In the genomic region with DNA sequence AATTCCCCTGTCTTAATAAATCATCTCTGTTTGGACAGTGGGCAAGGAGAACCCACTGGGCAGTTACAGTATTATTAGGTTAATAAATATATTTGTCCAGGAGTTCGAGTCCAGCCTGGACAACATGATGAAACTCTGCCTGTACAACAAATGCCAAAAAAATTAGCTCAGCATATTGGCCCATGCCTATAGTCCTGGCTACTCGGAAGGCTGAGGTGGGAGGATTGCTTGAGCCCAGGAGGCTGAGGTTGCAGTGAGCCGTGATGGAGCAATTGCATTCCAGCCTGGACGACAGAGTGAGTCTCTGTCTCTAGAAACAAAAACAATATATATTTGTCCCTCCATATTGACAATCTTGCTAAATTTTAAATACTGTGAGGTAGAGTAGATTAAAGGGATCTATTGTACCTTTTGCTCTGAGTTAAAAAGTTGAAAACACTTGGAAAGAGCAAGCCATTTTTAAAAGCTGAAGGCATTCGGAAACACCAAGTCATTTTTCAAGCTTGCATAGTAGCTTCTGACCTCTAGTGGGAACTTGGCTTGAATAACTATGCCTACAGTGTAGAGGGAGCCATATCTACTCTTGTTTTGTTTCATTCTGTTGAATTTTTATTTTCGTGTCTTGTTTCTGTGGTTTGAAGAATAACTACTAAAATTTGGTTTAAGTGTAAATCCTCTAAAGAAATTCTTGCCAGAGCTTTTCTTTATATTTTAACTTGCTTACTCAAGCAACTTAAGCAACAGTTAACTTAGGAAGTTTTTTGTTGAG, we compare ENCODE assay signal across 11 cellular contexts. TPM values are rescaled to one million over a fixed set of nuclear protein-coding genes. Genes with fewer than 3 reads are reported as not detected.
DNase-seq lines count a peak whose midpoint lies in the region; ATAC-seq, FAIRE-seq and TF ChIP-seq lines count a peak whose summit lies in the region.
"Had no signal": no experiment of that assay in that cellular context is flagged by ENCODE, and none has a peak within 500 bp of the region (broad histone marks: within the 10 kb centered on the region; RNA-seq: fewer than 3 reads in every experiment).

No MANE protein-coding gene starts in this region.

- WGBS in K562 (ENCODE audit: insufficient coverage, low coverage, missing lambda C conversion rate): 38% methylated on average over 6 of the region's 6 CpGs
- WGBS in stomach, 5 donors: 61 to 85% (median 78%) methylated on average over 6 of the region's 6 CpGs

- no peaks in the 10 kb centered on the region for H3K9me1 ChIP-seq in K562 (ENCODE audit: control insufficient read depth, insufficient read depth, low read length)

- POLR2A ChIA-PET in K562 (lab: Yijun Ruan, JAX): interaction anchor here (1.1 to 1.6 kb wide), 2 partner anchors 13 to 17 kb away, joined by 3 read pairs; no protein-coding TSS in a partner anchor

- H3K36me3 ChIP-seq in K562 (ENCODE audit: control insufficient read depth, insufficient read depth, low read length): no peaks in the 10 kb centered on the region
- no peaks in the 10 kb centered on the region for H3K36me3 ChIP-seq in osteoblast (ENCODE audit: insufficient read depth, low read length)
- no peaks in the 10 kb centered on the region for H3K36me3 ChIP-seq in stomach

- H3K4me1 ChIP-seq in K562 (replicated peaks in 1 of 2; ENCODE audit: control insufficient read depth in 2 of 2, insufficient read depth in 2 of 2, low read length in 2 of 2): no peaks in the 10 kb centered on the region
- peaks cover 14% of the 10 kb centered on the region for H3K4me1 ChIP-seq in osteoblast (ENCODE audit: insufficient read depth, low read length)
- peaks cover 0 to 3% (median 0%) of the 10 kb centered on the region in 4 donors for H3K4me1 ChIP-seq in stomach

- peak in 1 of 2 experiments; percentile 63; a peak in 2 of 4 replicates for TF ChIP-seq RAD21 in K562 (CRISPR knock-in tag; conservative IDR thresholded peaks at IDR 0.05 in 1 of 2, IDR thresholded peaks at IDR 0.05 in 1 of 2)

- no peak overlapping the region for H3K9ac ChIP-seq in K562 (ENCODE audit: insufficient read depth in 1 of 2, low read depth in 2 of 2, low read length in 2 of 2)

- TF ChIP-seq POLR2A in K562 (conservative IDR thresholded peaks at IDR 0.05) (no peak), stomach (IDR thresholded peaks at IDR 0.05) (no peak)

- peak overlapping the region; percentile 57 for H2AFZ ChIP-seq in K562 (ENCODE audit: low read depth, low read length)
- H2AFZ ChIP-seq in osteoblast (ENCODE audit: low read length): no peak overlapping the region

- H3K27me3 ChIP-seq in K562 (ENCODE audit: control insufficient read depth in 2 of 2, insufficient read depth in 2 of 2, low read length in 2 of 2): no peaks in the 10 kb centered on the region
- H3K27me3 ChIP-seq in osteoblast (ENCODE audit: insufficient read depth, low read length): no peaks in the 10 kb centered on the region
- no peaks in the 10 kb centered on the region for H3K27me3 ChIP-seq in stomach

- no peaks in the 10 kb centered on the region for H4K20me1 ChIP-seq in K562 (replicated peaks; ENCODE audit: control insufficient read depth, insufficient read depth, low read length)
- no peaks in the 10 kb centered on the region for H4K20me1 ChIP-seq in osteoblast (ENCODE audit: insufficient read depth, low read length)

- no peaks in the 10 kb centered on the region for H3K36me3 Mint-ChIP-seq in activated naive CD4-positive, alpha-beta T cell treated with anti-CD3 and anti-CD28 coated beads, Interleukin-2, amount 10 ng/mL, durations not matched to agents 7 days and 5 days

- no peaks in the 10 kb centered on the region for H3K27me3 Mint-ChIP-seq in activated naive CD4-positive, alpha-beta T cell treated with anti-CD3 and anti-CD28 coated beads, Interleukin-2, amount 10 ng/mL, durations not matched to agents 7 days and 5 days
- H3K27me3 Mint-ChIP-seq: activated CD4-positive, alpha-beta T cell treated with anti-CD3 and anti-CD28 coated beads for 36 hours had no signal

- intact Hi-C loops in K562 (cut with micrococcal nuclease): no loop called here
- intact Hi-C loops in stomach (cut with DNase I; ENCODE audit: low total_unique reads): no loop called here

- peak; percentile 57 for ATAC-seq in GM18907 (IDR thresholded peaks at IDR 0.05; ENCODE audit: unreplicated experiment)
- peak; percentile 92 for ATAC-seq in K562
- no peak for ATAC-seq in HG03571 (IDR thresholded peaks at IDR 0.05; ENCODE audit: unreplicated experiment)
- ATAC-seq: activated CD4-positive, alpha-beta T cell treated with anti-CD3 and anti-CD28 coated beads for 36 hours had no signal

- no peak overlapping the region for H3K27ac Mint-ChIP-seq in activated naive CD4-positive, alpha-beta T cell treated with anti-CD3 and anti-CD28 coated beads, Interleukin-2, amount 10 ng/mL, durations not matched to agents 7 days and 5 days
- H3K27ac Mint-ChIP-seq: activated CD4-positive, alpha-beta T cell treated with anti-CD3 and anti-CD28 coated beads for 36 hours had no signal

- no peaks in the 10 kb centered on the region for H3K79me2 ChIP-seq in K562 (ENCODE audit: control insufficient read depth, insufficient read depth, low read length)
- no peaks in the 10 kb centered on the region for H3K79me2 ChIP-seq in osteoblast (ENCODE audit: insufficient read depth, low read length)

- in situ Hi-C loops in K562 (cut with MboI): no loop called here

- DNase-seq in Kasumi-1 (lab: John Stamatoyannopoulos, UW) (peak; percentile 7 to 37), K562 (ENCODE audit: extremely low read depth in 1 of 4, low spot score in 3 of 4) (peak in 1 of 4 experiments; percentile 36), osteoblast (ENCODE audit: insufficient read length, low spot score, missing footprints) (no peak), caudate nucleus (lab: John Stamatoyannopoulos, UW) (no peak), stomach (no peak)
- DNase-seq in activated naive CD4-positive, alpha-beta T cell treated with anti-CD3 and anti-CD28 coated beads, Interleukin-2, amount 10 ng/mL, durations not matched to agents 7 days and 5 days: no peak
- DNase-seq: activated CD4-positive, alpha-beta T cell treated with anti-CD3 and anti-CD28 coated beads for 36 hours; DND-41; NCI-H748 treated with DMSO at 0.1 percent for 48 hours had no signal

- H3K4me2 ChIP-seq in K562 (ENCODE audit: insufficient read depth, low read length) (no peak overlapping the region), osteoblast (ENCODE audit: insufficient read depth, low read length) (peak overlapping the region; percentile 24)

- no peak overlapping the region for H3K4me3 Mint-ChIP-seq in activated naive CD4-positive, alpha-beta T cell treated with anti-CD3 and anti-CD28 coated beads, Interleukin-2, amount 10 ng/mL, durations not matched to agents 7 days and 5 days
- H3K4me3 Mint-ChIP-seq: activated CD4-positive, alpha-beta T cell treated with anti-CD3 and anti-CD28 coated beads for 36 hours had no signal

- H3K9me3 Mint-ChIP-seq in activated naive CD4-positive, alpha-beta T cell treated with anti-CD3 and anti-CD28 coated beads, Interleukin-2, amount 10 ng/mL, durations not matched to agents 7 days and 5 days: no peaks in the 10 kb centered on the region

- TF ChIP-seq EP300 in K562 (IDR thresholded peaks at IDR 0.05; ENCODE audit: low read length) (no peak), stomach (IDR thresholded peaks at IDR 0.05) (no peak)

- peak; percentile 29 to 60 (median 44); a peak in 3 of 6 replicates for TF ChIP-seq CTCF in K562 (IDR thresholded peaks at IDR 0.05 in 2 of 3, conservative IDR thresholded peaks at IDR 0.05 in 1 of 3; ENCODE audit: insufficient read depth in 2 of 3, low read depth in 1 of 3, low read length in 3 of 3)
- TF ChIP-seq CTCF in osteoblast (IDR thresholded peaks at IDR 0.05; ENCODE audit: extremely low read depth, low read depth, low read length): peak; percentile 24
- TF ChIP-seq CTCF in stomach (IDR thresholded peaks at IDR 0.05): no peak

- no TSS peak for BruUV-seq in K562 (replicated peaks; lab: Mats Ljungman, UMichigan)

- FAIRE-seq in K562 (lab: Jason Lieb, UNC): peak; percentile 73

- CTCF ChIA-PET in K562 (lab: Yijun Ruan, JAX; ENCODE audit: low intra/inter-chr PET ratio): no interaction called here
- CTCF ChIA-PET in activated naive CD4-positive, alpha-beta T cell treated with anti-CD3 and anti-CD28 coated beads, Interleukin-2, amount 10 ng/mL, durations not matched to agents 7 days and 5 days (lab: Charles Lee): no interaction called here

- H3K27ac ChIP-seq in K562 (ENCODE audit: extremely low read depth, low read depth, low read length): no peak overlapping the region
- H3K27ac ChIP-seq in osteoblast (ENCODE audit: low read depth, low read length): peak overlapping the region; percentile 1
- no peak overlapping the region for H3K27ac ChIP-seq in caudate nucleus (ENCODE audit: low read depth, low read length)
- H3K27ac ChIP-seq in stomach: no peak overlapping the region

- no peaks in the 10 kb centered on the region for H3K4me1 Mint-ChIP-seq in activated naive CD4-positive, alpha-beta T cell treated with anti-CD3 and anti-CD28 coated beads, Interleukin-2, amount 10 ng/mL, durations not matched to agents 7 days and 5 days
- H3K4me1 Mint-ChIP-seq: activated CD4-positive, alpha-beta T cell treated with anti-CD3 and anti-CD28 coated beads for 36 hours had no signal

- no peak overlapping the region for H3K4me3 ChIP-seq in K562
- no peak overlapping the region for H3K4me3 ChIP-seq in osteoblast (ENCODE audit: insufficient read depth, low read length)
- H3K4me3 ChIP-seq in stomach: no peak overlapping the region

- H3K9me3 ChIP-seq in K562 (replicated peaks; ENCODE audit: control insufficient read depth, insufficient read depth, low read depth, low read length): no peaks in the 10 kb centered on the region
- no peaks in the 10 kb centered on the region for H3K9me3 ChIP-seq in osteoblast (ENCODE audit: low read depth, low read length)
- no peaks in the 10 kb centered on the region for H3K9me3 ChIP-seq in stomach

RNA-seq across cellular contexts. Expression of gene EEA1, which starts 14.6 kb away (rescaled TPM):
- total RNA-seq in K562 (2011; cell fraction: chromatin; rRNA removed; ENCODE audit: low replicate concordance): 2.8 and 26.6 TPM in 2 replicates
- 1.8 and 2.2 TPM in 2 replicates for total RNA-seq in K562 (2011; cell fraction: nucleolus; rRNA removed)
- total RNA-seq in K562 (2011; cell fraction: nucleoplasm; rRNA removed): 5.1 and 6.6 TPM in 2 replicates
- total RNA-seq in K562 (2014; rRNA removed) (5.7 and 7.5 TPM in 2 replicates), K562 (2014; rRNA removed; fragmentation: Illumina TruSeq; extraction: Trizol) (13.2 and 16.8 TPM in 2 replicates), K562 (2015; rRNA removed; fragmentation: Illumina TruSeq; extraction: Trizol) (17.1 and 17.3 TPM in 2 replicates), K562 (2021) (16.5 and 18.0 TPM in 2 replicates), osteoblast (32.9 and 40.7 TPM in 2 replicates), stomach (10 to 100 TPM in 4 of 5 donors, 1 to 10 TPM in 1; 8.2 to 24.2 (median 17.4) TPM)
- polyA plus RNA-seq in K562 (2011; rRNA removed) (4.4 and 5.4 TPM in 2 replicates), K562 (2014; fragmentation: Illumina TruSeq; extraction: Trizol) (8.1 and 12.5 TPM in 2 replicates), K562 (2014; fragmentation: Nextera tagmentation; extraction: Ambion mirVana) (1 to 10 TPM; 3.5 to 4.8 TPM), K562 (2014; rRNA removed) (4.0 and 5.5 TPM in 2 replicates), stomach (1 to 10 TPM; 2.0 to 4.3 (median 3.6) TPM)
- 0.45 and 1.1 TPM in 2 replicates for polyA plus RNA-seq in K562 (2011; cell fraction: cytosol; rRNA removed)
- polyA plus RNA-seq in K562 (2011; cell fraction: nucleus; rRNA removed): 3.9 and 4.0 TPM in 2 replicates
- polyA plus RNA-seq in K562 (2012): 6.1 TPM in 2 replicates
- 29.0 and 36.6 TPM in 2 replicates for polyA minus RNA-seq in K562 (2011; rRNA and poly(A)+ RNA removed)
- polyA minus RNA-seq in K562 (2011; cell fraction: cytosol; rRNA and poly(A)+ RNA removed): 15.2 and 15.7 TPM in 2 replicates
- polyA minus RNA-seq in K562 (2011; cell fraction: nucleus; rRNA and poly(A)+ RNA removed): 5.8 and 14.8 TPM in 2 replicates

Comparison
In these comparisons a context has a peak if more than half of its experiments do, and no peak if none do; other contexts are left out.
1. DNase-seq: peak in Kasumi-1 (2 of 2); none in osteoblast (single experiment), caudate nucleus (0 of 61), activated naive CD4-positive, alpha-beta T cell treated with anti-CD3 and anti-CD28 coated beads, Interleukin-2, amount 10 ng/mL, durations not matched to agents 7 days and 5 days (single experiment) and stomach (single experiment).
2. CTCF ChIP-seq: peak in K562 (3 of 3) and osteoblast (single experiment); none in stomach (0 of 7).